In the genomic region with DNA sequence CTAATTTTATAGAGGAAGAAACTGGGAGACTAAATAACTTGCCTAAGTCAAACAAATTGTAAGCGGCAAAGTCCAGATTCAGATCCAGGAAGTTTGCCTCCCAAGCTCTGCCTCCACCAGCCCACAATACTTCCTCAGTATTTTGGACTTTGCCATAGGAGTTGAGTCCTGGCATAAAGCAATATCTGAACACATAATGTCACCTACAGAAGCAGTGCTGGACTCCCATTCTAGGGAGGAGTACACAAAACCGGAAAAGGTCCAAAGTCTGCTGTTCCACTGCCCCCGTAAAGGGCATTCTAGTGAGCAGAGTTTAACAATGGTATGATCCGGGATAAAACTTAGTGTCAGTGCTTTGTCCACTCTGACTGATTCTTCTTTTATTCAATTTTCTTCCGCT, we compare ENCODE assay signal across 1 cellular context.
TF ChIP-seq lines count a peak whose summit lies in the region.

No MANE protein-coding gene starts in this region.

TF ChIP-seq in HepG2, 621 proteins besides CTCF, POLR2A, EP300 and RAD21 (continued from another document):
- TF ChIP-seq, protein P1, sequence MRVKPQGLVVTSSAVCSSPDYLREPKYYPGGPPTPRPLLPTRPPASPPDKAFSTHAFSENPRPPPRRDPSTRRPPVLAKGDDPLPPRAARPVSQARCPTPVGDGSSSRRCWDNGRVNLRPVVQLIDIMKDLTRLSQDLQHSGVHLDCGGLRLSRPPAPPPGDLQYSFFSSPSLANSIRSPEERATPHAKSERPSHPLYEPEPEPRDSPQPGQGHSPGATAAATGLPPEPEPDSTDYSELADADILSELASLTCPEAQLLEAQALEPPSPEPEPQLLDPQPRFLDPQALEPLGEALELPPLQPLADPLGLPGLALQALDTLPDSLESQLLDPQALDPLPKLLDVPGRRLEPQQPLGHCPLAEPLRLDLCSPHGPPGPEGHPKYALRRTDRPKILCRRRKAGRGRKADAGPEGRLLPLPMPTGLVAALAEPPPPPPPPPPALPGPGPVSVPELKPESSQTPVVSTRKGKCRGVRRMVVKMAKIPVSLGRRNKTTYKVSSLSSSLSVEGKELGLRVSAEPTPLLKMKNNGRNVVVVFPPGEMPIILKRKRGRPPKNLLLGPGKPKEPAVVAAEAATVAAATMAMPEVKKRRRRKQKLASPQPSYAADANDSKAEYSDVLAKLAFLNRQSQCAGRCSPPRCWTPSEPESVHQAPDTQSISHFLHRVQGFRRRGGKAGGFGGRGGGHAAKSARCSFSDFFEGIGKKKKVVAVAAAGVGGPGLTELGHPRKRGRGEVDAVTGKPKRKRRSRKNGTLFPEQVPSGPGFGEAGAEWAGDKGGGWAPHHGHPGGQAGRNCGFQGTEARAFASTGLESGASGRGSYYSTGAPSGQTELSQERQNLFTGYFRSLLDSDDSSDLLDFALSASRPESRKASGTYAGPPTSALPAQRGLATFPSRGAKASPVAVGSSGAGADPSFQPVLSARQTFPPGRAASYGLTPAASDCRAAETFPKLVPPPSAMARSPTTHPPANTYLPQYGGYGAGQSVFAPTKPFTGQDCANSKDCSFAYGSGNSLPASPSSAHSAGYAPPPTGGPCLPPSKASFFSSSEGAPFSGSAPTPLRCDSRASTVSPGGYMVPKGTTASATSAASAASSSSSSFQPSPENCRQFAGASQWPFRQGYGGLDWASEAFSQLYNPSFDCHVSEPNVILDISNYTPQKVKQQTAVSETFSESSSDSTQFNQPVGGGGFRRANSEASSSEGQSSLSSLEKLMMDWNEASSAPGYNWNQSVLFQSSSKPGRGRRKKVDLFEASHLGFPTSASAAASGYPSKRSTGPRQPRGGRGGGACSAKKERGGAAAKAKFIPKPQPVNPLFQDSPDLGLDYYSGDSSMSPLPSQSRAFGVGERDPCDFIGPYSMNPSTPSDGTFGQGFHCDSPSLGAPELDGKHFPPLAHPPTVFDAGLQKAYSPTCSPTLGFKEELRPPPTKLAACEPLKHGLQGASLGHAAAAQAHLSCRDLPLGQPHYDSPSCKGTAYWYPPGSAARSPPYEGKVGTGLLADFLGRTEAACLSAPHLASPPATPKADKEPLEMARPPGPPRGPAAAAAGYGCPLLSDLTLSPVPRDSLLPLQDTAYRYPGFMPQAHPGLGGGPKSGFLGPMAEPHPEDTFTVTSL (CRISPR knock-in tag; IDR thresholded peaks at IDR 0.05; ENCODE audit: borderline replicate concordance), result peak; percentile 86; the same call in 1 of the 2 replicates
- TF ChIP-seq, protein P2, sequence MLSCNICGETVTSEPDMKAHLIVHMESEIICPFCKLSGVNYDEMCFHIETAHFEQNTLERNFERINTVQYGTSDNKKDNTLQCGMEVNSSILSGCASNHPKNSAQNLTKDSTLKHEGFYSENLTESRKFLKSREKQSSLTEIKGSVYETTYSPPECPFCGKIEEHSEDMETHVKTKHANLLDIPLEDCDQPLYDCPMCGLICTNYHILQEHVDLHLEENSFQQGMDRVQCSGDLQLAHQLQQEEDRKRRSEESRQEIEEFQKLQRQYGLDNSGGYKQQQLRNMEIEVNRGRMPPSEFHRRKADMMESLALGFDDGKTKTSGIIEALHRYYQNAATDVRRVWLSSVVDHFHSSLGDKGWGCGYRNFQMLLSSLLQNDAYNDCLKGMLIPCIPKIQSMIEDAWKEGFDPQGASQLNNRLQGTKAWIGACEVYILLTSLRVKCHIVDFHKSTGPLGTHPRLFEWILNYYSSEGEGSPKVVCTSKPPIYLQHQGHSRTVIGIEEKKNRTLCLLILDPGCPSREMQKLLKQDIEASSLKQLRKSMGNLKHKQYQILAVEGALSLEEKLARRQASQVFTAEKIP (CRISPR knock-in tag; IDR thresholded peaks at IDR 0.05; ENCODE audit: borderline replicate concordance), result no peak
- TF ChIP-seq MED8 (CRISPR knock-in tag; IDR thresholded peaks at IDR 0.05; ENCODE audit: insufficient replicate concordance), result no peak
- no peak for TF ChIP-seq ZNF543 (CRISPR knock-in tag; IDR thresholded peaks at IDR 0.05)
- TF ChIP-seq MED1 (CRISPR knock-in tag; IDR thresholded peaks at IDR 0.05), result peak; percentile 45; the same call in 1 of the 2 replicates
- TF ChIP-seq, protein P3, sequence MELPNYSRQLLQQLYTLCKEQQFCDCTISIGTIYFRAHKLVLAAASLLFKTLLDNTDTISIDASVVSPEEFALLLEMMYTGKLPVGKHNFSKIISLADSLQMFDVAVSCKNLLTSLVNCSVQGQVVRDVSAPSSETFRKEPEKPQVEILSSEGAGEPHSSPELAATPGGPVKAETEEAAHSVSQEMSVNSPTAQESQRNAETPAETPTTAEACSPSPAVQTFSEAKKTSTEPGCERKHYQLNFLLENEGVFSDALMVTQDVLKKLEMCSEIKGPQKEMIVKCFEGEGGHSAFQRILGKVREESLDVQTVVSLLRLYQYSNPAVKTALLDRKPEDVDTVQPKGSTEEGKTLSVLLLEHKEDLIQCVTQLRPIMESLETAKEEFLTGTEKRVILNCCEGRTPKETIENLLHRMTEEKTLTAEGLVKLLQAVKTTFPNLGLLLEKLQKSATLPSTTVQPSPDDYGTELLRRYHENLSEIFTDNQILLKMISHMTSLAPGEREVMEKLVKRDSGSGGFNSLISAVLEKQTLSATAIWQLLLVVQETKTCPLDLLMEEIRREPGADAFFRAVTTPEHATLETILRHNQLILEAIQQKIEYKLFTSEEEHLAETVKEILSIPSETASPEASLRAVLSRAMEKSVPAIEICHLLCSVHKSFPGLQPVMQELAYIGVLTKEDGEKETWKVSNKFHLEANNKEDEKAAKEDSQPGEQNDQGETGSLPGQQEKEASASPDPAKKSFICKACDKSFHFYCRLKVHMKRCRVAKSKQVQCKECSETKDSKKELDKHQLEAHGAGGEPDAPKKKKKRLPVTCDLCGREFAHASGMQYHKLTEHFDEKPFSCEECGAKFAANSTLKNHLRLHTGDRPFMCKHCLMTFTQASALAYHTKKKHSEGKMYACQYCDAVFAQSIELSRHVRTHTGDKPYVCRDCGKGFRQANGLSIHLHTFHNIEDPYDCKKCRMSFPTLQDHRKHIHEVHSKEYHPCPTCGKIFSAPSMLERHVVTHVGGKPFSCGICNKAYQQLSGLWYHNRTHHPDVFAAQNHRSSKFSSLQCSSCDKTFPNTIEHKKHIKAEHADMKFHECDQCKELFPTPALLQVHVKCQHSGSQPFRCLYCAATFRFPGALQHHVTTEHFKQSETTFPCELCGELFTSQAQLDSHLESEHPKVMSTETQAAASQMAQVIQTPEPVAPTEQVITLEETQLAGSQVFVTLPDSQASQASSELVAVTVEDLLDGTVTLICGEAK (IDR thresholded peaks at IDR 0.05), result no peak
- TF ChIP-seq, protein P3 (CRISPR knock-in tag; IDR thresholded peaks at IDR 0.05), result no peak
- TF ChIP-seq ZNF746 (CRISPR knock-in tag; IDR thresholded peaks at IDR 0.05), result no peak
- peak; percentile 80 for TF ChIP-seq POGZ (CRISPR knock-in tag; IDR thresholded peaks at IDR 0.05)
- no peak for TF ChIP-seq TEAD2 (CRISPR knock-in tag; IDR thresholded peaks at IDR 0.05)
- TF ChIP-seq PHF21A (CRISPR knock-in tag; IDR thresholded peaks at IDR 0.05), result peak; percentile 78
- no peak for TF ChIP-seq REXO4 (CRISPR knock-in tag; IDR thresholded peaks at IDR 0.05; ENCODE audit: borderline replicate concordance)
- peak; percentile 35; the same call in 1 of the 2 replicates for TF ChIP-seq PHF20 (CRISPR knock-in tag; IDR thresholded peaks at IDR 0.05)
